In the genomic region with DNA sequence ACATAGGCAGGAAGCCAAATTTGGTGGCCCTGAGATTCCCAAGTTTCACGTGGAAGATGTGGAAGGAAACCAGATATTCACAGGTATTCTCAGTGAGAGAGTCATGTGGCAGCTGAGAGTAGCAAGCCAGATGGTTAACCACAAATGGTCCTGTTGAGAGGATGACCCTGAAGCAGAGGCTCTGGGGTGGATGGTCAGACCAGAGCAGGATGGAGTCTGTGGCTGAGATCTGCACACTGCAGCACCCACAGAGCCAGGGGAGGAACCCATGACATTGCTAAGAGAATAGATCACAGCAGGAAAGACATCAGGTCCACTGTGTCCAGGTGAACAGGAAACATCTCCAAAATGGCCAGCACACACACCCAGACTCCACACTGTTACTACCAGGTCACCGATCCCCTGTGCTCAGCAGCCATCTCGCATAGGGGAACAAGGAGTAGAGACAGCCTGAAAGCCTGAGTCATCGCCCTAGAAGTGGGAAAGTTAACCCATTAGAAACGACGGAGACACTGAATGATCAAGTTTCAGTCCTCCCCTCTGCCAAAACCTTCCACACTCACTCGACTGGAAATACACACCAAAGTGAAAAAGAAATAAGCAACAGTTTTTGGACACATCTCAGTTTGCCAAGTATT, we compare ENCODE assay signal across 13 cellular contexts.
DNase-seq lines count a peak whose midpoint lies in the region; TF ChIP-seq lines count a peak whose summit lies in the region.
"Had no signal": no experiment of that assay in that cellular context is flagged by ENCODE, and none has a peak within 500 bp of the region (broad histone marks: within the 10 kb centered on the region; RNA-seq: fewer than 3 reads in every experiment).

No MANE protein-coding gene starts in this region.

- CTCF ChIA-PET in HEK293 (lab: Yijun Ruan, JAX), result no interaction called here

- H2BK5ac ChIP-seq in neuronal stem cell (ENCODE audit: low read length), result no peak overlapping the region

- no peaks in the 10 kb centered on the region for H3K79me2 ChIP-seq in MM.1S (ENCODE audit: low read length)

- no peaks in the 10 kb centered on the region for H4K20me1 ChIP-seq in MM.1S (ENCODE audit: insufficient read depth, low read length)

- no peak overlapping the region for H3K27ac ChIP-seq in HEK293 (ENCODE audit: extremely low read depth, low read depth, low read length)
- H3K27ac ChIP-seq in MM.1S (ENCODE audit: low read length), result peak overlapping the region; percentile 12; the same call in 1 of the 2 replicates
- no peak overlapping the region for H3K27ac ChIP-seq in neuronal stem cell (replicated peaks; ENCODE audit: low read length)

- no peak overlapping the region for H3K14ac ChIP-seq in neuronal stem cell (ENCODE audit: low read length)

- POLR2A ChIA-PET in HEK293 (lab: Yijun Ruan, JAX), result no interaction called here

- no peak overlapping the region for H3K4ac ChIP-seq in neuronal stem cell (ENCODE audit: low read length)

- DNase-seq in NCI-H748 (lab: John Stamatoyannopoulos, UW; ENCODE audit: unreplicated experiment), result peak; percentile 42
- no peak for DNase-seq in NCI-H748 treated with DMSO at 0.1 percent for 48 hours (lab: John Stamatoyannopoulos, UW)
- peak; percentile 65 for DNase-seq in MM.1S
- DNase-seq in neuronal stem cell (ENCODE audit: low spot score), result no peak
- no peak for DNase-seq in mesenteric fat pad (ENCODE audit: low spot score)
- DNase-seq in activated naive CD4-positive, alpha-beta T cell treated with Interleukin-2 at 50 U/mL for 16 hours, result no peak
- DNase-seq in NCI-H2227 treated with DMSO at 0.1 percent for 48 hours (lab: John Stamatoyannopoulos, UW), result no peak
- DNase-seq: activated CD4-positive, alpha-beta T cell treated with anti-CD3 and anti-CD28 coated beads, Interleukin-2, amount 10 ng/mL, durations not matched to agents 24 days and 14 days; effector memory CD8-positive, alpha-beta T cell; hypothalamus; mucosa of descending colon; NCI-H1105 had no signal

- peak overlapping the region; percentile 58 for H3K4me2 ChIP-seq in MM.1S (ENCODE audit: low read depth, low read length)
- no peak overlapping the region for H3K4me2 ChIP-seq in neuronal stem cell (ENCODE audit: insufficient read depth, low read length, poor library complexity, severe bottlenecking)

- TF ChIP-seq CTCF in HEK293 (tag by site-specific recombination; IDR thresholded peaks at IDR 0.05) (no peak), MM.1S (IDR thresholded peaks at IDR 0.05; ENCODE audit: low read length) (no peak)

- no peaks in the 10 kb centered on the region for H3K9me2 ChIP-seq in MM.1S (replicated peaks; ENCODE audit: insufficient read depth, low read length)

- H3K9me3 ChIP-seq in HEK293 (ENCODE audit: control insufficient read depth, insufficient read depth, low read depth, low read length) (no peaks in the 10 kb centered on the region), MM.1S (replicated peaks; ENCODE audit: insufficient read depth, low read length) (no peaks in the 10 kb centered on the region), neuronal stem cell (replicated peaks in 1 of 2; ENCODE audit: control insufficient read depth in 2 of 2, insufficient read depth in 1 of 2, low read depth in 1 of 2, low read length in 2 of 2) (no peaks in the 10 kb centered on the region)
- H3K9me3 ChIP-seq: mucosa of descending colon had no signal

- 0 out of 2 replicates have a peak, but pooled peaks cover 5% of the 10 kb centered on the region for H3F3A ChIP-seq in MM.1S (ENCODE audit: insufficient read depth, low read length)

- H3K4me1 ChIP-seq in HEK293 (ENCODE audit: control insufficient read depth, insufficient read depth, low read length) (no peaks in the 10 kb centered on the region), MM.1S (ENCODE audit: low read length) (peaks cover 13% of the 10 kb centered on the region), neuronal stem cell (ENCODE audit: control insufficient read depth in 2 of 2, insufficient read depth in 1 of 2, low read depth in 1 of 2, low read length in 2 of 2) (no peaks in the 10 kb centered on the region)

- peak overlapping the region; percentile 31 for H3K9ac ChIP-seq in MM.1S (ENCODE audit: low read length)
- no peak overlapping the region for H3K9ac ChIP-seq in neuronal stem cell (ENCODE audit: low read depth, low read length, poor library complexity)

- peak overlapping the region; percentile 19 for H4K8ac ChIP-seq in neuronal stem cell (ENCODE audit: low read depth, low read length)

- H2BK12ac ChIP-seq in neuronal stem cell (ENCODE audit: low read length), result no peak overlapping the region

- no peak overlapping the region for H3K4me3 ChIP-seq in HEK293 (ENCODE audit: low read depth, low read length)
- peak overlapping the region; percentile 7 for H3K4me3 ChIP-seq in MM.1S (ENCODE audit: low read length)
- no peak overlapping the region for H3K4me3 ChIP-seq in neuronal stem cell (ENCODE audit: low read length in 2 of 2)
- H3K4me3 ChIP-seq: mucosa of descending colon had no signal

- H3K27me3 ChIP-seq in MM.1S (replicated peaks; ENCODE audit: insufficient read depth, low read length) (no peaks in the 10 kb centered on the region), neuronal stem cell (ENCODE audit: control insufficient read depth in 3 of 3, insufficient read depth in 3 of 3, low read depth in 1 of 3, low read length in 3 of 3) (no peaks in the 10 kb centered on the region)

- H2AFZ ChIP-seq in MM.1S (ENCODE audit: low read length) (peak overlapping the region; percentile 55), neuronal stem cell (ENCODE audit: low read length) (no peak overlapping the region)

- H3K18ac ChIP-seq in neuronal stem cell (ENCODE audit: low read length), result peak overlapping the region; percentile 34

- H3K23ac ChIP-seq in neuronal stem cell (ENCODE audit: low read depth, low read length, poor library complexity), result no peak overlapping the region

- H2BK120ac ChIP-seq in neuronal stem cell (ENCODE audit: low read depth, low read length), result no peak overlapping the region

- H4K91ac ChIP-seq in neuronal stem cell (ENCODE audit: low read depth, low read length, poor library complexity), result no peak overlapping the region

- H3K79me1 ChIP-seq in neuronal stem cell (ENCODE audit: low read depth, low read length), result no peaks in the 10 kb centered on the region

- no CpG with 5 or more reads among the region's 7 CpGs for WGBS in neuronal stem cell (ENCODE audit: extremely low coverage in 2 of 2, insufficient read length in 2 of 2, insufficient replicate concordance in 1 of 2), 2 donors

- H2AK5ac ChIP-seq in neuronal stem cell (ENCODE audit: low read depth, low read length), result peak overlapping the region; percentile 11

- no peaks in the 10 kb centered on the region for H3K36me3 ChIP-seq in HEK293 (ENCODE audit: control insufficient read depth in 2 of 2, insufficient read depth in 1 of 2, low read length in 2 of 2)
- no peaks in the 10 kb centered on the region for H3K36me3 ChIP-seq in MM.1S (replicated peaks; ENCODE audit: insufficient read depth, low read length)
- H3K36me3 ChIP-seq in neuronal stem cell (replicated peaks in 1 of 2; ENCODE audit: control insufficient read depth in 2 of 2, insufficient read depth in 2 of 2, low read length in 2 of 2), result no peaks in the 10 kb centered on the region

- H2BK15ac ChIP-seq in neuronal stem cell (ENCODE audit: low read length), result no peak overlapping the region

TF ChIP-seq in HEK293, 187 proteins besides CTCF, POLR2A, EP300 and RAD21:
- peak; percentile 58; the same call in 1 of the 2 replicates for TF ChIP-seq TRIM28 (IDR thresholded peaks at IDR 0.05; ENCODE audit: borderline replicate concordance, low read length)
- TF ChIP-seq ZNF169 (tag by site-specific recombination; IDR thresholded peaks at IDR 0.05), result no peak

Comparison
In these comparisons a context has a peak if more than half of its experiments do, and no peak if none do; other contexts are left out.
1. DNase-seq: peak in NCI-H748 (single experiment) and MM.1S (single experiment); none in NCI-H748 treated with DMSO at 0.1 percent for 48 hours (single experiment), neuronal stem cell (single experiment), mesenteric fat pad (single experiment), activated naive CD4-positive, alpha-beta T cell treated with Interleukin-2 at 50 U/mL for 16 hours (single experiment) and NCI-H2227 treated with DMSO at 0.1 percent for 48 hours (single experiment).